In the genomic region with DNA sequence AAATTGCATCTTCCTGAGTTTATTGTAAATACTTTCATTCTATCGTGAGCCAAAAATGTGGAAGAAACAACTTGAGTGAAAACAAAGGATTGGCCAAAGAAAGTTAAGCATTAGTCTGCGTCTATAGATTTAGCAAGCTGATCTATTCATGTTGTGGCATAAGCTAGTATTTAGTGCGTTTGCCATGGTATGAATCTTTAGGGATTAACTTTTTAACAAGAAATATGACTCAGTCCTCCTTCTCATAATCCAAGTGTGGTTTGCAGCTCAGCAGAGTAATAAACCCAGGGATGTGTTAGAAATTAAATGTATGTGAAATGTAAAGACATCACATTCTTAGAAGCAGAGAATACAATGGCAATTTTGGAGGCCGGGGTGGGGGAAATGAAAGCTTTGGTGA, we compare ENCODE assay signal across 21 cellular contexts.
"Had no signal": no experiment of that assay in that cellular context is flagged by ENCODE, and none has a peak within 500 bp of the region (broad histone marks: within the 10 kb centered on the region; RNA-seq: fewer than 3 reads in every experiment).

No MANE protein-coding gene starts in this region.

- DNase-seq: IMR-90, Karpas-422, KG1, MG63, NCI-H1092 treated with DMSO at 0.1 percent for 48 hours, NCI-H1436, NCI-H187, NCI-H2029, NCI-H2081 treated with DMSO at 0.1 percent for 48 hours, NCI-H2171, NCI-H226, NCI-H446, NCI-H510A, NCI-H524 treated with DMSO at 0.1 percent for 48 hours, NCI-H69, NCI-H774, SHP77 had no signal

- H3K27ac ChIP-seq: RWPE1 had no signal

- ATAC-seq: HepG2, Panc1, SK-N-SH treated with all-trans-retinoic acid at 6 μM for 48 hours had no signal

- H3K27me3 ChIP-seq: MG63 had no signal

- H3K4me3 ChIP-seq: MG63 had no signal

- H3K36me3 ChIP-seq: MG63 had no signal

- H3K9me3 ChIP-seq: MG63 had no signal
